Comparison of ENCODE assay signal across 20 cellular contexts in genomic region chr9:132637351-132637750, GRCh38. TPM values are rescaled to one million over a fixed set of nuclear protein-coding genes. Genes with fewer than 3 reads are reported as not detected.
A peak's percentile ranks its signal among the peaks of the same experiment; 100 is the strongest.
DNase-seq lines count a peak whose midpoint lies in the region; ATAC-seq and TF ChIP-seq lines count a peak whose summit lies in the region.
"Had no signal": no experiment of that assay in that cellular context is flagged by ENCODE, and none has a peak within 500 bp of the region (broad histone marks: within the 10 kb centered on the region; RNA-seq: fewer than 3 reads in every experiment).

No MANE protein-coding gene starts in this region.

- H3K27ac ChIP-seq in body of pancreas (peak overlapping the region in 1 of 4 donors; percentile 34), smooth muscle cell (ENCODE audit: low read depth) (peak overlapping the region; percentile 59)
- H3K27ac ChIP-seq: ascending aorta; BLaER1 treated with 17β-estradiol and CSF1 and Interleukin-3, amounts not matched to agents 10 nM and 100 nM; skin epidermis had no signal

- CTCF ChIA-PET in activated CD4-positive, alpha-beta memory T cell treated with anti-CD3 and anti-CD28 coated beads, Interleukin-2, amount 10 ng/mL, durations not matched to agents 7 days and 5 days (lab: Charles Lee): no interaction called here

- H3F3A ChIP-seq in smooth muscle cell (ENCODE audit: low read depth): peaks cover 15% of the 10 kb centered on the region

- H3K36me3 Mint-ChIP-seq in stimulated activated naive B cell treated with anti-CD40 and anti-IgM and Interleukin-4, amounts not matched to agents 10 μg/mL and 1 μg/mL and 100 μg/mL, for 72 hours: peaks cover 52 to 73% of the 10 kb centered on the region in 2 donors
- H3K36me3 Mint-ChIP-seq in activated CD4-positive, alpha-beta memory T cell treated with anti-CD3 and anti-CD28 coated beads, Interleukin-2, amount 10 ng/mL, durations not matched to agents 7 days and 5 days (ENCODE audit: low read depth): peaks cover 6% of the 10 kb centered on the region

- intact Hi-C loops in body of pancreas (cut with DNase I): no loop called here

- H3K4me3 ChIP-seq in body of pancreas (no peak overlapping the region), smooth muscle cell (no peak overlapping the region)
- H3K4me3 ChIP-seq: ascending aorta; BLaER1 treated with 17β-estradiol and CSF1 and Interleukin-3, amounts not matched to agents 10 nM and 100 nM; dorsolateral prefrontal cortex; skin epidermis had no signal

- no peaks in the 10 kb centered on the region for H4K20me1 ChIP-seq in smooth muscle cell (ENCODE audit: low read depth)

- no peak overlapping the region for H3K9ac ChIP-seq in smooth muscle cell (ENCODE audit: low read depth)
- H3K9ac ChIP-seq: BLaER1 treated with 17β-estradiol and CSF1 and Interleukin-3, amounts not matched to agents 10 nM and 100 nM had no signal

- peak; percentile 53 for ATAC-seq in body of pancreas
- ATAC-seq in stimulated activated naive B cell treated with anti-CD40 and anti-IgM and Interleukin-4, amounts not matched to agents 10 μg/mL and 1 μg/mL and 100 μg/mL, for 72 hours (replicated peaks): no peak
- no peak for ATAC-seq in HG02870 (IDR thresholded peaks at IDR 0.05; ENCODE audit: unreplicated experiment)
- ATAC-seq: T-cell, WTC11 had no signal

- no peak for TF ChIP-seq CTCF in body of pancreas (IDR thresholded peaks at IDR 0.05)
- no peak for TF ChIP-seq CTCF in smooth muscle cell (IDR thresholded peaks at IDR 0.05; ENCODE audit: borderline replicate concordance, insufficient read depth, poor library complexity, severe bottlenecking)

- no peak overlapping the region for H3K27ac Mint-ChIP-seq in stimulated activated naive B cell treated with anti-CD40 and anti-IgM and Interleukin-4, amounts not matched to agents 10 μg/mL and 1 μg/mL and 100 μg/mL, for 72 hours
- no peak overlapping the region for H3K27ac Mint-ChIP-seq in activated CD4-positive, alpha-beta memory T cell treated with anti-CD3 and anti-CD28 coated beads, Interleukin-2, amount 10 ng/mL, durations not matched to agents 7 days and 5 days
- H3K27ac Mint-ChIP-seq: T-cell, WTC11 had no signal

- H3K9me3 ChIP-seq in body of pancreas (no peaks in the 10 kb centered on the region), smooth muscle cell (replicated peaks; ENCODE audit: low read depth) (no peaks in the 10 kb centered on the region)
- H3K9me3 ChIP-seq: ascending aorta; BLaER1 treated with 17β-estradiol and CSF1 and Interleukin-3, amounts not matched to agents 10 nM and 100 nM had no signal

- no peak overlapping the region for H3K4me3 Mint-ChIP-seq in stimulated activated naive B cell treated with anti-CD40 and anti-IgM and Interleukin-4, amounts not matched to agents 10 μg/mL and 1 μg/mL and 100 μg/mL, for 72 hours
- no peak overlapping the region for H3K4me3 Mint-ChIP-seq in activated CD4-positive, alpha-beta memory T cell treated with anti-CD3 and anti-CD28 coated beads, Interleukin-2, amount 10 ng/mL, durations not matched to agents 7 days and 5 days
- H3K4me3 Mint-ChIP-seq: T-cell, WTC11 had no signal

- H3K79me2 ChIP-seq in smooth muscle cell (ENCODE audit: low read depth): no peaks in the 10 kb centered on the region

- no peaks in the 10 kb centered on the region for H3K9me3 Mint-ChIP-seq in stimulated activated naive B cell treated with anti-CD40 and anti-IgM and Interleukin-4, amounts not matched to agents 10 μg/mL and 1 μg/mL and 100 μg/mL, for 72 hours
- no peaks in the 10 kb centered on the region for H3K9me3 Mint-ChIP-seq in activated CD4-positive, alpha-beta memory T cell treated with anti-CD3 and anti-CD28 coated beads, Interleukin-2, amount 10 ng/mL, durations not matched to agents 7 days and 5 days
- H3K9me3 Mint-ChIP-seq: T-cell, WTC11 had no signal

- no peak overlapping the region for H2AFZ ChIP-seq in smooth muscle cell (ENCODE audit: low read depth)

- H3K27me3 ChIP-seq in body of pancreas: no peaks in the 10 kb centered on the region
- no peaks in the 10 kb centered on the region for H3K27me3 ChIP-seq in smooth muscle cell (ENCODE audit: low read depth)
- H3K27me3 ChIP-seq: ascending aorta; BLaER1 treated with 17β-estradiol and CSF1 and Interleukin-3, amounts not matched to agents 10 nM and 100 nM; dorsolateral prefrontal cortex had no signal

- no peaks in the 10 kb centered on the region for H3K4me1 Mint-ChIP-seq in stimulated activated naive B cell treated with anti-CD40 and anti-IgM and Interleukin-4, amounts not matched to agents 10 μg/mL and 1 μg/mL and 100 μg/mL, for 72 hours
- H3K4me1 Mint-ChIP-seq in activated CD4-positive, alpha-beta memory T cell treated with anti-CD3 and anti-CD28 coated beads, Interleukin-2, amount 10 ng/mL, durations not matched to agents 7 days and 5 days: no peaks in the 10 kb centered on the region
- H3K4me1 Mint-ChIP-seq: T-cell, WTC11 had no signal

- POLR2A ChIA-PET in activated CD4-positive, alpha-beta memory T cell treated with anti-CD3 and anti-CD28 coated beads, Interleukin-2, amount 10 ng/mL, durations not matched to agents 7 days and 5 days (lab: Charles Lee): no interaction called here

- H3K4me1 ChIP-seq in body of pancreas: peaks cover 5% of the 10 kb centered on the region
- H3K4me1 ChIP-seq in smooth muscle cell (ENCODE audit: low read depth): peaks cover 14% of the 10 kb centered on the region
- H3K4me1 ChIP-seq: ascending aorta; BLaER1 treated with 17β-estradiol and CSF1 and Interleukin-3, amounts not matched to agents 10 nM and 100 nM had no signal

- DNase-seq in NCI-H1105 treated with DMSO at 0.1 percent for 48 hours (lab: John Stamatoyannopoulos, UW) (peak; percentile 90), NCI-H2196 treated with DMSO at 0.1 percent for 48 hours (lab: John Stamatoyannopoulos, UW; ENCODE audit: unreplicated experiment) (peak; percentile 51), body of pancreas (peak in 3 of 4 donors; percentile 51 to 63 (median 52)), smooth muscle cell (lab: John Stamatoyannopoulos, UW; ENCODE audit: unreplicated experiment) (no peak)
- DNase-seq in stimulated activated naive B cell treated with anti-CD40 and anti-IgM and Interleukin-4, amounts not matched to agents 10 μg/mL and 1 μg/mL and 100 μg/mL, for 72 hours: no peak
- DNase-seq in activated CD4-positive, alpha-beta memory T cell treated with anti-CD3 and anti-CD28 coated beads, Interleukin-2, amount 10 ng/mL, durations not matched to agents 7 days and 5 days: no peak
- DNase-seq: activated CD8-positive, alpha-beta memory T cell treated with anti-CD3 and anti-CD28 coated beads for 24 hours; activated effector memory CD4-positive, alpha-beta T cell treated with Interleukin-2 at 50 U/mL for 16 hours; HCEC 1CT; hippocampal formation; NCI-H226; stimulated activated naive CD4-positive, alpha-beta T cell; T-cell had no signal

- no peaks in the 10 kb centered on the region for H3K27me3 Mint-ChIP-seq in stimulated activated naive B cell treated with anti-CD40 and anti-IgM and Interleukin-4, amounts not matched to agents 10 μg/mL and 1 μg/mL and 100 μg/mL, for 72 hours
- H3K27me3 Mint-ChIP-seq in activated CD4-positive, alpha-beta memory T cell treated with anti-CD3 and anti-CD28 coated beads, Interleukin-2, amount 10 ng/mL, durations not matched to agents 7 days and 5 days: no peaks in the 10 kb centered on the region
- H3K27me3 Mint-ChIP-seq: T-cell had no signal

- peaks cover 0 to 2% of the 10 kb centered on the region in 2 donors for H3K36me3 ChIP-seq in body of pancreas (replicated peaks in 1 of 2; ENCODE audit: insufficient read depth in 1 of 2, low read depth in 2 of 2)
- peaks cover 5% of the 10 kb centered on the region for H3K36me3 ChIP-seq in smooth muscle cell (ENCODE audit: low read depth)

- H3K4me2 ChIP-seq in smooth muscle cell: peak overlapping the region; percentile 5
- H3K4me2 ChIP-seq: BLaER1 treated with 17β-estradiol and CSF1 and Interleukin-3, amounts not matched to agents 10 nM and 100 nM had no signal

- no peak for TF ChIP-seq POLR2A in body of pancreas (IDR thresholded peaks at IDR 0.05)

- 80 to 81% methylated on average over 12 of the region's 12 CpGs for WGBS in body of pancreas, 2 donors
- 74% methylated on average over 12 of the region's 12 CpGs for WGBS in smooth muscle cell (ENCODE audit: low lambda C conversion rate)

RNA-seq across cellular contexts. Expression of gene DDX31, which starts 32.4 kb away (rescaled TPM):
- total RNA-seq in body of pancreas: 10 to 100 TPM in 1 of 2 donors, 1 to 10 TPM in 1; 8.6 to 15.6 TPM
- 11.0 and 11.9 TPM in 2 replicates for total RNA-seq in smooth muscle cell
- 5.9 and 6.6 TPM in 2 replicates for polyA plus RNA-seq in smooth muscle cell
- total RNA-seq in activated CD4-positive, alpha-beta memory T cell treated with anti-CD3 and anti-CD28 coated beads, Interleukin-2, amount 10 ng/mL, durations not matched to agents 7 days and 5 days: 10 to 100 TPM; 10.2 to 10.5 TPM

RNA-seq across cellular contexts. Expression of gene GTF3C4, which starts 32.9 kb away (rescaled TPM):
- total RNA-seq in body of pancreas (1 to 10 TPM; 6.2 to 6.9 TPM), smooth muscle cell (16.7 and 19.7 TPM in 2 replicates)
- polyA plus RNA-seq in smooth muscle cell: 5.6 and 8.3 TPM in 2 replicates
- total RNA-seq in activated CD4-positive, alpha-beta memory T cell treated with anti-CD3 and anti-CD28 coated beads, Interleukin-2, amount 10 ng/mL, durations not matched to agents 7 days and 5 days: 10 to 100 TPM; 11.8 to 13.0 TPM

RNA-seq across cellular contexts. Expression of gene BARHL1, which starts 54.9 kb away (rescaled TPM):
- not detected for total RNA-seq in body of pancreas
- not detected in 2 replicates for total RNA-seq in smooth muscle cell
- polyA plus RNA-seq in smooth muscle cell: 0.24 TPM in 1 of 2 replicates, not detected in the other
- total RNA-seq in activated CD4-positive, alpha-beta memory T cell treated with anti-CD3 and anti-CD28 coated beads, Interleukin-2, amount 10 ng/mL, durations not matched to agents 7 days and 5 days: not detected
- total RNA-seq: ascending aorta, dorsolateral prefrontal cortex, osteocyte, T-cell had no signal

Comparison
In these comparisons a context has a peak if more than half of its experiments do, and no peak if none do; other contexts are left out.
1. DNase-seq: peak in NCI-H1105 treated with DMSO at 0.1 percent for 48 hours (single experiment), NCI-H2196 treated with DMSO at 0.1 percent for 48 hours (single experiment) and body of pancreas (3 of 4); none in smooth muscle cell (single experiment), stimulated activated naive B cell treated with anti-CD40 and anti-IgM and Interleukin-4, amounts not matched to agents 10 μg/mL and 1 μg/mL and 100 μg/mL, for 72 hours (single experiment) and activated CD4-positive, alpha-beta memory T cell treated with anti-CD3 and anti-CD28 coated beads, Interleukin-2, amount 10 ng/mL, durations not matched to agents 7 days and 5 days (single experiment).